Comparison of ENCODE assay signal across 9 cellular contexts in genomic region chr3:172042136-172042535, GRCh38. TPM values are rescaled to one million over a fixed set of nuclear protein-coding genes. Genes with fewer than 3 reads are reported as not detected.
DNase-seq lines count a peak whose midpoint lies in the region; ATAC-seq and TF ChIP-seq lines count a peak whose summit lies in the region.
"Had no signal": no experiment of that assay in that cellular context is flagged by ENCODE, and none has a peak within 500 bp of the region (broad histone marks: within the 10 kb centered on the region; RNA-seq: fewer than 3 reads in every experiment).

No MANE protein-coding gene starts in this region.

- H3K27me3 ChIP-seq in CD8-positive, alpha-beta T cell (ENCODE audit: insufficient read depth, low read length), result no peaks in the 10 kb centered on the region
- H3K27me3 ChIP-seq in RWPE2 (ENCODE audit: insufficient read depth, poor library complexity, severe bottlenecking), result no peaks in the 10 kb centered on the region
- no peaks in the 10 kb centered on the region for H3K27me3 ChIP-seq in esophagus squamous epithelium
- no peaks in the 10 kb centered on the region for H3K27me3 ChIP-seq in ovary

- DNase-seq in CD8-positive, alpha-beta T cell, result no peak
- DNase-seq in RWPE2 (ENCODE audit: low spot score) (no peak), esophagus squamous epithelium (lab: John Stamatoyannopoulos, UW) (no peak), ovary (no peak), left lobe of liver (ENCODE audit: low spot score) (no peak), inferior parietal cortex (ENCODE audit: extremely low spot score) (no peak)
- no peak for DNase-seq in activated naive CD4-positive, alpha-beta T cell treated with Interleukin-2 at 50 U/mL for 16 hours
- DNase-seq: activated CD4-positive, alpha-beta T cell treated with anti-CD3 and anti-CD28 coated beads for 4 hours had no signal

- H3K36me3 Mint-ChIP-seq in CD8-positive, alpha-beta T cell, result peaks cover 3% of the 10 kb centered on the region

- no peaks in the 10 kb centered on the region for H3K9me3 ChIP-seq in CD8-positive, alpha-beta T cell (ENCODE audit: low read length)
- no peaks in the 10 kb centered on the region for H3K9me3 ChIP-seq in RWPE2 (ENCODE audit: severe bottlenecking)
- no peaks in the 10 kb centered on the region for H3K9me3 ChIP-seq in esophagus squamous epithelium
- no peaks in the 10 kb centered on the region for H3K9me3 ChIP-seq in ovary

- POLR2A ChIA-PET in CD8-positive, alpha-beta T cell (lab: Charles Lee), result interaction anchor here (1.0 to 1.1 kb wide), 3 partner anchors 12 to 97 kb away, joined by 3 to 4 read pairs (median 4); no protein-coding TSS in a partner anchor

- TF ChIP-seq EP300 in ovary (IDR thresholded peaks at IDR 0.05), result no peak

- H3K4me3 Mint-ChIP-seq in CD8-positive, alpha-beta T cell, result peak overlapping the region; percentile 29

- TF ChIP-seq POLR2A in esophagus squamous epithelium (IDR thresholded peaks at IDR 0.05) (no peak), ovary (IDR thresholded peaks at IDR 0.05) (no peak)

- no peak overlapping the region for H3K27ac ChIP-seq in CD8-positive, alpha-beta T cell (ENCODE audit: low read depth, low read length)
- H3K27ac ChIP-seq in RWPE2 (ENCODE audit: poor library complexity, severe bottlenecking) (peak overlapping the region; percentile 87), esophagus squamous epithelium (peak overlapping the region in 3 of 4 donors; percentile 85 to 98 (median 95)), ovary (peak overlapping the region in 1 of 2 donors; percentile 97)

- no peak overlapping the region for H3K4me3 ChIP-seq in CD8-positive, alpha-beta T cell (ENCODE audit: low read depth, low read length)
- H3K4me3 ChIP-seq in RWPE2 (ENCODE audit: severe bottlenecking) (peak overlapping the region; percentile 81), esophagus squamous epithelium (peak overlapping the region in 3 of 4 donors; percentile 78 to 99 (median 87)), ovary (peak overlapping the region; percentile 91)

- no peaks in the 10 kb centered on the region for H3K36me3 ChIP-seq in CD8-positive, alpha-beta T cell (ENCODE audit: insufficient read depth, low read length)
- H3K36me3 ChIP-seq in RWPE2 (ENCODE audit: low read depth) (peaks cover 52% of the 10 kb centered on the region), esophagus squamous epithelium (no peaks in the 10 kb centered on the region), ovary (no peaks in the 10 kb centered on the region)

- CTCF ChIA-PET in CD8-positive, alpha-beta T cell (lab: Charles Lee), result interaction anchor here (1.5 to 2.4 kb wide), 3 partner anchors 12 to 300 kb away, joined by 5 to 8 read pairs (median 6); no protein-coding TSS in a partner anchor

- H3K4me1 ChIP-seq in CD8-positive, alpha-beta T cell (ENCODE audit: insufficient read depth, low read length), result peaks cover 15% of the 10 kb centered on the region
- peaks cover 44% of the 10 kb centered on the region for H3K4me1 ChIP-seq in RWPE2 (ENCODE audit: insufficient read depth, poor library complexity, severe bottlenecking)
- H3K4me1 ChIP-seq in esophagus squamous epithelium, result peaks cover 4 to 73% (median 26%) of the 10 kb centered on the region in 3 donors
- H3K4me1 ChIP-seq in ovary (ENCODE audit: insufficient read depth), result peaks cover 9% of the 10 kb centered on the region

- WGBS in esophagus squamous epithelium, 2 donors, result 67 to 68% methylated on average over 5 of the region's 5 CpGs
- 16 to 29% (median 17%) methylated on average over 5 of the region's 5 CpGs for WGBS in ovary, 3 donors

- no peak for ATAC-seq in CD8-positive, alpha-beta T cell
- ATAC-seq in RWPE2 (ENCODE audit: low read depth), result no peak
- ATAC-seq in left lobe of liver, result no peak
- no peak for ATAC-seq in HG02588 (IDR thresholded peaks at IDR 0.05; ENCODE audit: unreplicated experiment)

- no peak overlapping the region for H3K27ac Mint-ChIP-seq in CD8-positive, alpha-beta T cell

- H3K27me3 Mint-ChIP-seq in CD8-positive, alpha-beta T cell (ENCODE audit: low read depth), result no peaks in the 10 kb centered on the region

- TF ChIP-seq CTCF in CD8-positive, alpha-beta T cell (IDR thresholded peaks at IDR 0.05), result no peak
- TF ChIP-seq CTCF in RWPE2 (IDR thresholded peaks at IDR 0.05; ENCODE audit: poor library complexity, severe bottlenecking), result no peak
- TF ChIP-seq CTCF in esophagus squamous epithelium (IDR thresholded peaks at IDR 0.05), result no peak
- TF ChIP-seq CTCF in ovary (IDR thresholded peaks at IDR 0.05), result no peak

- H3K4me1 Mint-ChIP-seq in CD8-positive, alpha-beta T cell (ENCODE audit: low read depth), result peaks cover 44% of the 10 kb centered on the region

- no peaks in the 10 kb centered on the region for H3K9me3 Mint-ChIP-seq in CD8-positive, alpha-beta T cell

- intact Hi-C loops in CD8-positive, alpha-beta T cell (cut with DNase I, micrococcal nuclease), result loop anchor here (5.0 kb wide), 2 partner anchors 710 to 1685 kb away; partner anchors contain the start of genes ECT2 (in 1 of the 2) and SKIL (in 1 of the 2)
- intact Hi-C loops in esophagus squamous epithelium (cut with DNase I), result no loop called here
- intact Hi-C loops in ovary (cut with DNase I), result loop anchor here in 3 of 4 donors (5.0 to 10.0 kb wide), 6 partner anchors 83 to 290 kb away; no protein-coding TSS in a partner anchor

RNA-seq across cellular contexts. Expression of gene FNDC3B, which starts 2.8 kb away (rescaled TPM):
- 10 to 100 TPM; 13.2 to 14.4 TPM for total RNA-seq in CD8-positive, alpha-beta T cell
- total RNA-seq in esophagus squamous epithelium, result 10 to 100 TPM in 3 of 4 donors, 1 to 10 TPM in 1; 7.7 to 44.3 (median 20.4) TPM
- total RNA-seq in ovary, result 100 to 1,000 TPM in 5 of 7 donors, 10 to 100 TPM in 2; 93.2 to 198 (median 110) TPM
- polyA plus RNA-seq in ovary, result 10 to 100 TPM; 22.1 to 75.2 TPM
- 44.6 TPM for total RNA-seq in left lobe of liver
